In the genomic region with DNA sequence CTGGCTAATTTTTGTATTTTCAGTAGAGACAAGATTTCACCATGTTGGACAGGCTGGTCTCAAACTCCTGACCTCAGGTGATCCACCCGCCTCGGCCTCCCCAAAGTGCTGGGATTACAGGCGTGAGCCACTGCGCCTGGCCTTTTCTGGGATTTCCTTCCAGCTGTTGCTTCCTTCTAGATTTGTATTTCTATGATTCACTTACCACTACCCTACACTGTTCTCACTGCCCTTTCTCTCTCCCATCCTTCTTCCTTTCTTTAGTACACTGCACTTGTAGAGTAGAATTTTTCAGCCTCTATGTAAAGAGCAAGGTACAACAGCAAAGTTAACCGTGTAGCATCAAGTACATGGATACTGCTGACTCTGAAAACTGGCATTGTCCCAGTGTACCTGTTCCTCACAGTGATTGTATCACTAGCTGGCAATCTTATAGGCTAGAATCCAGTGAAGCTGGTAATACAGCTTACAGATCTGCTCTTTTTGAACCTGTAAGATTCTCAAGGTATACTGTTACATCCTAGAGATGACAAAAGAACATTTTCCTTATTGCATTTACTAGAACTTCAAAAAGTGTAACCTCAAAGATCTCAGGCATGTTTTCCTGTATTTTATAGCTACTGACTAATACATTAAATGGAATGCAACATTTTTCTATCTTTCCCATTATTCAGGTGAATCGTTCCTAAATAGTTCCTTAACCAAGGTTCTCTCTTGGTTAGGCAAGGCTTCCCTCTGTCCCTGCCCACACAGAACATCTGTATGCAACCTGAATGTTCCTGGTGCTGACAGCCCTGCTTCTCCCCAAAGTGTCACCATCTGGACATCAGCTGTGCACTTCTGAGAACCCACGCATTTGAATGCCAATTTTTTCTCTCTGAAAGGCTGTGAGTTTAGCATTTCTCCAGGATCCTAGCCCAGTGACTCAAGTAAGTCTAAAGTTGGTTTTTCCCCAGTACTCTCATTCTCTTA, we compare ENCODE assay signal across 15 cellular contexts.
DNase-seq lines count a peak whose midpoint lies in the region; ATAC-seq and TF ChIP-seq lines count a peak whose summit lies in the region.
"Had no signal": no experiment of that assay in that cellular context is flagged by ENCODE, and none has a peak within 500 bp of the region (broad histone marks: within the 10 kb centered on the region; RNA-seq: fewer than 3 reads in every experiment).

No MANE protein-coding gene starts in this region.

- no peaks in the 10 kb centered on the region for H3K27me3 ChIP-seq in heart right ventricle
- H3K27me3 ChIP-seq: BE2C, SJSA1 had no signal

- WGBS in heart right ventricle, 2 donors = 68 to 77% methylated on average over 7 of the region's 7 CpGs

- no peaks in the 10 kb centered on the region for H3K4me1 ChIP-seq in heart right ventricle
- H3K4me1 ChIP-seq: BE2C, SJSA1 had no signal

- intact Hi-C loops in heart right ventricle (cut with DNase I) = no loop called here

- ATAC-seq in heart right ventricle = peak in 7 of 8 donors; percentile 70 to 96 (median 84)
- no peak for ATAC-seq in GM21390 (IDR thresholded peaks at IDR 0.05; ENCODE audit: unreplicated experiment)
- no peak for ATAC-seq in T-cell (replicated peaks in 1 of 4)
- ATAC-seq: activated naive CD4-positive, alpha-beta T cell treated with anti-CD3 and anti-CD28 coated beads, Interleukin-2, amount 50 U/mL, for 72 hours had no signal

- no peaks in the 10 kb centered on the region for H3K9me3 Mint-ChIP-seq in HFFc6
- H3K9me3 Mint-ChIP-seq in T-cell = no peaks in the 10 kb centered on the region
- H3K9me3 Mint-ChIP-seq: activated naive CD4-positive, alpha-beta T cell treated with anti-CD3 and anti-CD28 coated beads, Interleukin-2, amount 50 U/mL, for 72 hours; IgD-negative memory B cell had no signal

- TF ChIP-seq CTCF in AG09309 (IDR thresholded peaks at IDR 0.05; ENCODE audit: control insufficient read depth, insufficient read depth, low read depth, low read length, missing control alignments) (no peak), HFFc6 (IDR thresholded peaks at IDR 0.05) (no peak), heart right ventricle (IDR thresholded peaks at IDR 0.05) (no peak)

- no peak overlapping the region for H3K4me3 Mint-ChIP-seq in HFFc6
- H3K4me3 Mint-ChIP-seq in T-cell = no peak overlapping the region
- H3K4me3 Mint-ChIP-seq: IgD-negative memory B cell had no signal

- H3K27ac Mint-ChIP-seq in HFFc6 (peak overlapping the region; percentile 34), T-cell (no peak overlapping the region)
- H3K27ac Mint-ChIP-seq: activated naive CD4-positive, alpha-beta T cell treated with anti-CD3 and anti-CD28 coated beads, Interleukin-2, amount 50 U/mL, for 72 hours; IgD-negative memory B cell had no signal

- H3K36me3 Mint-ChIP-seq in HFFc6 (ENCODE audit: low read depth) (no peaks in the 10 kb centered on the region), T-cell (no peaks in the 10 kb centered on the region)
- H3K36me3 Mint-ChIP-seq: activated naive CD4-positive, alpha-beta T cell treated with anti-CD3 and anti-CD28 coated beads, Interleukin-2, amount 50 U/mL, for 72 hours; IgD-negative memory B cell had no signal

- POLR2A ChIA-PET in T-cell (lab: Charles Lee) = interaction anchor here in 1 of 2 donors (0.8 kb wide), 1 partner anchor 76 kb away, joined by 3 read pairs; no protein-coding TSS in a partner anchor

- no peaks in the 10 kb centered on the region for H3K9me3 ChIP-seq in heart right ventricle
- H3K9me3 ChIP-seq: BE2C, SJSA1 had no signal

- DNase-seq in AG09309 (ENCODE audit: low read depth) (peak; percentile 71), HFFc6 (peak; percentile 66), astrocyte of the hippocampus (ENCODE audit: low read depth, low spot score) (peak; percentile 25), heart right ventricle (peak in 1 of 2 donors; percentile 22), T-cell (no peak), NCI-H82 (lab: John Stamatoyannopoulos, UW) (no peak)
- no peak for DNase-seq in activated CD4-positive, alpha-beta T cell treated with anti-CD3 and anti-CD28 coated beads, Interleukin-2, amount 50 U/mL, for 48 hours
- DNase-seq: BE2C; DND-41; NCI-H1694 treated with DMSO at 0.1 percent for 48 hours; stimulated activated CD4-positive, alpha-beta T cell treated with anti-CD3 and anti-CD28 coated beads, Interleukin-2, amount 100 ng/mL, for 48 hours had no signal

- H3K36me3 ChIP-seq in heart right ventricle = no peaks in the 10 kb centered on the region
- H3K36me3 ChIP-seq: BE2C, SJSA1 had no signal

- H3K27me3 Mint-ChIP-seq in HFFc6 (ENCODE audit: insufficient read depth) = no peaks in the 10 kb centered on the region
- no peaks in the 10 kb centered on the region for H3K27me3 Mint-ChIP-seq in T-cell

- no peak overlapping the region for H3K27ac ChIP-seq in heart right ventricle
- H3K27ac ChIP-seq: SJSA1 had no signal

- CTCF ChIA-PET in T-cell (lab: Charles Lee) = interaction anchor here in 1 of 2 donors (0.5 kb wide), 1 partner anchor 76 kb away, joined by 5 read pairs; no protein-coding TSS in a partner anchor

- H3K4me1 Mint-ChIP-seq in HFFc6 (ENCODE audit: low read depth) (peaks cover 17% of the 10 kb centered on the region), T-cell (peaks cover 18 to 26% (median 18%) of the 10 kb centered on the region in 3 donors)

- H3K4me3 ChIP-seq in AG09309 (ENCODE audit: control insufficient read depth, low read depth, low read length) (no peak overlapping the region), heart right ventricle (no peak overlapping the region)
- H3K4me3 ChIP-seq: SJSA1 had no signal

Comparison
In these comparisons a context has a peak if more than half of its experiments do, and no peak if none do; other contexts are left out.
1. DNase-seq: peak in AG09309 (single experiment), HFFc6 (single experiment) and astrocyte of the hippocampus (single experiment); none in T-cell (0 of 34), NCI-H82 (single experiment) and activated CD4-positive, alpha-beta T cell treated with anti-CD3 and anti-CD28 coated beads, Interleukin-2, amount 50 U/mL, for 48 hours (0 of 2).
2. ATAC-seq: peak in heart right ventricle (7 of 8); none in GM21390 (single experiment) and T-cell (0 of 4).